14 cellular contexts compared by ENCODE assay signal in genomic region chr4:143473334-143474126, GRCh38. TPM values are rescaled to one million over a fixed set of nuclear protein-coding genes. Genes with fewer than 3 reads are reported as not detected.
DNase-seq lines count a peak whose midpoint lies in the region; ATAC-seq, FAIRE-seq and TF ChIP-seq lines count a peak whose summit lies in the region.
"Had no signal": no experiment of that assay in that cellular context is flagged by ENCODE, and none has a peak within 500 bp of the region (broad histone marks: within the 10 kb centered on the region; RNA-seq: fewer than 3 reads in every experiment).

No MANE protein-coding gene starts in this region.

- H3K27me3 Mint-ChIP-seq in activated CD4-positive, alpha-beta memory T cell treated with anti-CD3 and anti-CD28 coated beads, Interleukin-2, amount 10 ng/mL, durations not matched to agents 7 days and 5 days: peaks cover 2% of the 10 kb centered on the region

- FAIRE-seq in GM12892 (lab: Jason Lieb, UNC): peak; percentile 9
- FAIRE-seq: D721Med had no signal

- H3K36me3 Mint-ChIP-seq in activated CD4-positive, alpha-beta memory T cell treated with anti-CD3 and anti-CD28 coated beads, Interleukin-2, amount 10 ng/mL, durations not matched to agents 7 days and 5 days (ENCODE audit: low read depth): no peaks in the 10 kb centered on the region
- H3K36me3 Mint-ChIP-seq: activated naive CD4-positive, alpha-beta T cell treated with anti-CD3 and anti-CD28 coated beads, Interleukin-2, amount 50 U/mL, for 72 hours had no signal

- H3K27ac Mint-ChIP-seq in activated CD4-positive, alpha-beta memory T cell treated with anti-CD3 and anti-CD28 coated beads, Interleukin-2, amount 10 ng/mL, durations not matched to agents 7 days and 5 days: no peak overlapping the region
- H3K27ac Mint-ChIP-seq: activated naive CD4-positive, alpha-beta T cell treated with anti-CD3 and anti-CD28 coated beads, Interleukin-2, amount 50 U/mL, for 72 hours had no signal

- POLR2A ChIA-PET in activated CD4-positive, alpha-beta memory T cell treated with anti-CD3 and anti-CD28 coated beads, Interleukin-2, amount 10 ng/mL, durations not matched to agents 7 days and 5 days (lab: Charles Lee): no interaction called here

- TF ChIP-seq POLR2A in GM12892 (IDR thresholded peaks at IDR 0.05; ENCODE audit: low read depth, low read length): no peak
- no peak for TF ChIP-seq POLR2A in erythroblast (IDR thresholded peaks at IDR 0.05; ENCODE audit: low read length)

- CTCF ChIA-PET in activated CD4-positive, alpha-beta memory T cell treated with anti-CD3 and anti-CD28 coated beads, Interleukin-2, amount 10 ng/mL, durations not matched to agents 7 days and 5 days (lab: Charles Lee): no interaction called here

- no peak overlapping the region for H3K4me3 Mint-ChIP-seq in activated CD4-positive, alpha-beta memory T cell treated with anti-CD3 and anti-CD28 coated beads, Interleukin-2, amount 10 ng/mL, durations not matched to agents 7 days and 5 days

- H3K4me1 Mint-ChIP-seq in activated CD4-positive, alpha-beta memory T cell treated with anti-CD3 and anti-CD28 coated beads, Interleukin-2, amount 10 ng/mL, durations not matched to agents 7 days and 5 days: no peaks in the 10 kb centered on the region

- DNase-seq in GM12892 (ENCODE audit: insufficient read length) (no peak), OCI-M1 (lab: John Stamatoyannopoulos, UW) (peak; percentile 19), erythroblast (lab: John Stamatoyannopoulos, UW) (no peak), SHP77 (lab: John Stamatoyannopoulos, UW) (no peak)
- DNase-seq in activated CD4-positive, alpha-beta memory T cell treated with anti-CD3 and anti-CD28 coated beads, Interleukin-2, amount 10 ng/mL, durations not matched to agents 7 days and 5 days: no peak
- no peak for DNase-seq in stimulated activated CD4-positive, alpha-beta T cell treated with anti-CD3 and anti-CD28 coated beads, Interleukin-12 subunit alpha, Interleukin-12 subunit beta, amount 100 ng/mL, for 4 hours
- DNase-seq: ACHN, KG1, Peyer's patch, right cardiac atrium had no signal

- ATAC-seq in GM19467 (IDR thresholded peaks at IDR 0.05; ENCODE audit: unreplicated experiment) (peak; percentile 58), HG02885 (IDR thresholded peaks at IDR 0.05; ENCODE audit: poor library complexity, unreplicated experiment) (peak; percentile 83)
- ATAC-seq: activated naive CD4-positive, alpha-beta T cell treated with anti-CD3 and anti-CD28 coated beads, Interleukin-2, amount 50 U/mL, for 72 hours; right cardiac atrium had no signal

- H3K9me3 Mint-ChIP-seq in activated CD4-positive, alpha-beta memory T cell treated with anti-CD3 and anti-CD28 coated beads, Interleukin-2, amount 10 ng/mL, durations not matched to agents 7 days and 5 days: no peaks in the 10 kb centered on the region
- H3K9me3 Mint-ChIP-seq: activated naive CD4-positive, alpha-beta T cell treated with anti-CD3 and anti-CD28 coated beads, Interleukin-2, amount 50 U/mL, for 72 hours had no signal

RNA-seq across cellular contexts. Expression of gene SMARCA5, which starts 40.0 kb away (rescaled TPM):
- 40.8 TPM for polyA plus RNA-seq in GM12892 (2012; ENCODE audit: missing spikeins)
- total RNA-seq in activated CD4-positive, alpha-beta memory T cell treated with anti-CD3 and anti-CD28 coated beads, Interleukin-2, amount 10 ng/mL, durations not matched to agents 7 days and 5 days: 10 to 100 TPM; 51.7 to 53.3 TPM
